Comparison of ENCODE assay signal across 9 cellular contexts in genomic region chr17:47820023-47820789, GRCh38. TPM values are rescaled to one million over a fixed set of nuclear protein-coding genes. Genes with fewer than 3 reads are reported as not detected.
DNase-seq lines count a peak whose midpoint lies in the region; ATAC-seq and TF ChIP-seq lines count a peak whose summit lies in the region.
"Had no signal": no experiment of that assay in that cellular context is flagged by ENCODE, and none has a peak within 500 bp of the region (broad histone marks: within the 10 kb centered on the region; RNA-seq: fewer than 3 reads in every experiment).

No MANE protein-coding gene starts in this region.

- H3K4me3 ChIP-seq in GM08714 (ENCODE audit: low read length) (peak overlapping the region; percentile 84; the same call in 1 of the 2 replicates), OCI-LY1 (ENCODE audit: low read depth, low read length, poor library complexity, severe bottlenecking) (peak overlapping the region; percentile 97), psoas muscle (peak overlapping the region; percentile 84)

- intact Hi-C loops in psoas muscle (cut with DNase I), result loop anchor here in 1 of 2 donors (10.0 kb wide), 1 partner anchor 305 kb away; no protein-coding TSS in a partner anchor

- H3K9ac ChIP-seq in OCI-LY1 (ENCODE audit: low read length), result peak overlapping the region; percentile 94; the same call in 1 of the 2 replicates

- no peak overlapping the region for H3K27ac ChIP-seq in OCI-LY1 (ENCODE audit: low read depth, low read length, poor library complexity, severe bottlenecking)
- H3K27ac ChIP-seq in psoas muscle, result peak overlapping the region; percentile 92

- H3K9me2 ChIP-seq in OCI-LY1 (ENCODE audit: low read depth, low read length), result no peaks in the 10 kb centered on the region

- peak overlapping the region; percentile 99 for H3K4me2 ChIP-seq in OCI-LY1 (ENCODE audit: low read length)

- H3K4me3 Mint-ChIP-seq in endothelial cell (ENCODE audit: unreplicated experiment), result peak overlapping the region; percentile 95

- no peak for TF ChIP-seq CTCF in OCI-LY1 (IDR thresholded peaks at IDR 0.05; ENCODE audit: low read length)
- no peak for TF ChIP-seq CTCF in endothelial cell (IDR thresholded peaks at IDR 0.05; ENCODE audit: unreplicated experiment)
- no peak for TF ChIP-seq CTCF in psoas muscle (IDR thresholded peaks at IDR 0.05)
- no peak for TF ChIP-seq CTCF in GM20000 (IDR thresholded peaks at IDR 0.05; ENCODE audit: extremely low read depth, missing control alignments)

- peaks cover 38% of the 10 kb centered on the region; the same call in 1 of the 2 replicates for H3K36me3 ChIP-seq in OCI-LY1 (ENCODE audit: insufficient read depth, low read length)
- peaks cover 0 to 68% of the 10 kb centered on the region in 2 donors for H3K36me3 ChIP-seq in psoas muscle (ENCODE audit: insufficient read depth in 1 of 2, low read depth in 1 of 2)

- no peaks in the 10 kb centered on the region for H3F3A ChIP-seq in OCI-LY1 (ENCODE audit: insufficient read depth, low read length)

- no peaks in the 10 kb centered on the region for H3K9me3 Mint-ChIP-seq in endothelial cell (ENCODE audit: unreplicated experiment)

- 43 to 69% (median 52%) methylated on average over 10 to 12 of the region's 12 CpGs for WGBS in psoas muscle, 3 donors

- H3K27me3 ChIP-seq in OCI-LY1 (ENCODE audit: insufficient read depth, low read length), result no peaks in the 10 kb centered on the region
- H3K27me3 ChIP-seq in psoas muscle (ENCODE audit: insufficient read depth in 3 of 3, low read length in 2 of 3), result no peaks in the 10 kb centered on the region

- H3K36me3 Mint-ChIP-seq in endothelial cell (ENCODE audit: low read depth, unreplicated experiment), result peaks cover 28% of the 10 kb centered on the region

- H4K20me1 ChIP-seq in OCI-LY1 (ENCODE audit: insufficient read depth, low read length), result no peaks in the 10 kb centered on the region

- no peak overlapping the region for H3K27ac Mint-ChIP-seq in endothelial cell (ENCODE audit: unreplicated experiment)

- H3K79me2 ChIP-seq in OCI-LY1 (ENCODE audit: insufficient read depth, low read length), result no peaks in the 10 kb centered on the region

- H3K27me3 Mint-ChIP-seq in endothelial cell (ENCODE audit: unreplicated experiment), result peaks cover 6% of the 10 kb centered on the region

- ATAC-seq in psoas muscle (peak in 3 of 4 donors; percentile 50 to 63 (median 52)), HG03457 (IDR thresholded peaks at IDR 0.05; ENCODE audit: unreplicated experiment) (no peak)

- H3K4me1 ChIP-seq in OCI-LY1 (ENCODE audit: insufficient read depth, low read length, severe bottlenecking) (peaks cover 21% of the 10 kb centered on the region), psoas muscle (peaks cover 21% of the 10 kb centered on the region)

- no peak for DNase-seq in endothelial cell (ENCODE audit: low spot score)
- no peak for DNase-seq in psoas muscle
- no peak for DNase-seq in GM20000 (ENCODE audit: low spot score)
- no peak for DNase-seq in NCI-H1436 treated with DMSO at 0.1 percent for 48 hours (lab: John Stamatoyannopoulos, UW)
- DNase-seq: midbrain, NCI-H82 had no signal

- H3K9me3 ChIP-seq in OCI-LY1 (ENCODE audit: low read length), result no peaks in the 10 kb centered on the region
- H3K9me3 ChIP-seq in psoas muscle, result no peaks in the 10 kb centered on the region

- no peak overlapping the region for H2AFZ ChIP-seq in OCI-LY1 (ENCODE audit: low read length)

- H3K4me1 Mint-ChIP-seq in endothelial cell (ENCODE audit: unreplicated experiment), result peaks cover 10% of the 10 kb centered on the region

RNA-seq across cellular contexts. Expression of gene OSBPL7, which starts 1.4 kb away (rescaled TPM):
- total RNA-seq in endothelial cell (ENCODE audit: unreplicated experiment), result 28.0 TPM
- 10 to 100 TPM in 1 of 4 donors, 1 to 10 TPM in 3; 2.6 to 23.4 (median 5.3) TPM for total RNA-seq in psoas muscle
- polyA plus RNA-seq in psoas muscle, result 1 to 10 TPM in 2 of 3 donors, under 1 TPM in 1; 0.95 to 1.7 (median 1.3) TPM

RNA-seq across cellular contexts. Expression of gene MRPL10, which starts 11.1 kb away (rescaled TPM):
- total RNA-seq in endothelial cell (ENCODE audit: unreplicated experiment), result 56.3 TPM
- 10 to 100 TPM; 37.8 to 51.9 (median 46.3) TPM for total RNA-seq in psoas muscle
- 10 to 100 TPM; 44.1 to 78.6 (median 56.1) TPM for polyA plus RNA-seq in psoas muscle

RNA-seq across cellular contexts. Expression of gene LRRC46, which starts 11.3 kb away (rescaled TPM):
- total RNA-seq in endothelial cell (ENCODE audit: unreplicated experiment) (1.0 TPM), psoas muscle (under 1 TPM in 2 of 4 donors, not detected in 2; 0.15 to 0.54 TPM)
- polyA plus RNA-seq in psoas muscle, result under 1 TPM; 0.08 to 0.40 (median 0.22) TPM

RNA-seq across cellular contexts. Expression of gene SCRN2, which starts 20.9 kb away (rescaled TPM):
- total RNA-seq in endothelial cell (ENCODE audit: unreplicated experiment) (44.8 TPM), psoas muscle (10 to 100 TPM; 12.2 to 33.5 (median 19.5) TPM)
- 10 to 100 TPM; 10.7 to 18.8 (median 15.1) TPM for polyA plus RNA-seq in psoas muscle

RNA-seq across cellular contexts. Expression of gene SP6, which starts 30.8 kb away (rescaled TPM):
- total RNA-seq in endothelial cell (ENCODE audit: unreplicated experiment) (30.7 TPM), psoas muscle (under 1 TPM in 1 of 4 donors, not detected in 3; 0.16 TPM)
- polyA plus RNA-seq in psoas muscle, result under 1 TPM in 2 of 3 donors, not detected in 1; 0.04 to 0.27 TPM
